ENCODE assay signal across 8 cellular contexts in the genomic region with DNA sequence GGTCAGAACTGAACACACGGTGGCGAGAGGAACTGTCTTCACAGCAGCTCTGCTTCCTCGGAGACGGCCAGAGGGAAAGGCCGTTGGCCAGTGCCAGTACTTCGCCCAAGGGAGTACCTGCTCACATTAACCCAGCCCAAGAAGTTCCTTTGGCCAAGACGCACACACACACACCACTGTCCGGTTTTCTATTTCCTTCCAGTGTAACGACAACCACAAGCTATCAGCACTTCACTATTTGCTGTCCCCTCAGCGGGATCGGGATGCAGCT. TPM values are rescaled to one million over a fixed set of nuclear protein-coding genes. Genes with fewer than 3 reads are reported as not detected.
DNase-seq lines count a peak whose midpoint lies in the region; ATAC-seq and TF ChIP-seq lines count a peak whose summit lies in the region.

No MANE protein-coding gene starts in this region.

- no peak for TF ChIP-seq EP300 in stomach (IDR thresholded peaks at IDR 0.05)

- DNase-seq in NCI-H82 (lab: John Stamatoyannopoulos, UW) = peak; percentile 68
- DNase-seq in NCI-H82 treated with DMSO at 0.1 percent for 48 hours (lab: John Stamatoyannopoulos, UW; ENCODE audit: unreplicated experiment) = no peak
- DNase-seq in Peyer's patch = peak; percentile 40 to 78 (median 71)
- DNase-seq in caudate nucleus (lab: John Stamatoyannopoulos, UW) = peak in 17 of 61 donors; percentile 4 to 62 (median 29)
- DNase-seq in left colon = peak; percentile 67
- DNase-seq in stomach = peak; percentile 47
- DNase-seq in NCI-H2107 treated with DMSO at 0.1 percent for 48 hours (lab: John Stamatoyannopoulos, UW; ENCODE audit: unreplicated experiment) = no peak

- intact Hi-C loops in left colon (cut with DNase I, micrococcal nuclease) (no loop called here), stomach (cut with DNase I; ENCODE audit: low total_unique reads) (no loop called here)

- 0 to 1% (median 0%) methylated on average over 11 of the region's 11 CpGs for WGBS in stomach, 5 donors

- TF ChIP-seq POLR2A in Peyer's patch (IDR thresholded peaks at IDR 0.05) (peak; percentile 40 to 59), stomach (IDR thresholded peaks at IDR 0.05) (no peak)

- no peaks in the 10 kb centered on the region for H3K27me3 ChIP-seq in Peyer's patch
- H3K27me3 ChIP-seq in stomach = no peaks in the 10 kb centered on the region

- TF ChIP-seq CTCF in Peyer's patch (IDR thresholded peaks at IDR 0.05) = peak in 3 of 6 experiments; percentile 7 to 45 (median 26)
- TF ChIP-seq CTCF in stomach (IDR thresholded peaks at IDR 0.05) = no peak

- peak; percentile 1 for ATAC-seq in HG02642 (IDR thresholded peaks at IDR 0.05; ENCODE audit: poor library complexity, unreplicated experiment)
- ATAC-seq in left colon = peak; percentile 34

- peak overlapping the region; percentile 99 to 100 (median 100) for H3K27ac ChIP-seq in Peyer's patch
- peak overlapping the region; percentile 97 for H3K27ac ChIP-seq in caudate nucleus (ENCODE audit: low read depth, low read length)
- H3K27ac ChIP-seq in stomach = peak overlapping the region; percentile 99 to 100 (median 100)

- H3K4me3 ChIP-seq in Peyer's patch = peak overlapping the region; percentile 89 to 97 (median 91)
- peak overlapping the region; percentile 70 to 100 (median 94) for H3K4me3 ChIP-seq in stomach

- H3K9me3 ChIP-seq in Peyer's patch (no peaks in the 10 kb centered on the region), stomach (no peaks in the 10 kb centered on the region)

- peaks cover 3 to 38% (median 13%) of the 10 kb centered on the region in 4 donors for H3K4me1 ChIP-seq in Peyer's patch
- H3K4me1 ChIP-seq in stomach = peaks cover 39 to 48% (median 46%) of the 10 kb centered on the region in 4 donors

- peaks cover 0 to 6% (median 0%) of the 10 kb centered on the region in 3 donors for H3K36me3 ChIP-seq in Peyer's patch
- H3K36me3 ChIP-seq in stomach = peaks cover 0 to 10% (median 0%) of the 10 kb centered on the region in 4 donors

RNA-seq across cellular contexts. Expression of a gene that starts 0.7 kb away (rescaled TPM):
- total RNA-seq in Peyer's patch (100 to 1,000 TPM in 1 of 4 donors, 10 to 100 TPM in 3; 90.5 to 124 (median 96.8) TPM), left colon (10 to 100 TPM; 76.4 to 86.7 TPM), stomach (100 to 1,000 TPM in 2 of 5 donors, 10 to 100 TPM in 3; 15.8 to 161 (median 69.8) TPM)
- 10 to 100 TPM; 24.7 to 40.2 (median 38.9) TPM for polyA plus RNA-seq in stomach

RNA-seq across cellular contexts. Expression of a gene that starts 9.2 kb away (rescaled TPM):
- 1 to 10 TPM in 3 of 4 donors, not detected in 1; 2.5 to 4.4 (median 4.3) TPM for total RNA-seq in Peyer's patch
- 1 to 10 TPM; 6.0 to 9.3 TPM for total RNA-seq in left colon
- total RNA-seq in stomach = 10 to 100 TPM in 1 of 5 donors, 1 to 10 TPM in 1, under 1 TPM in 2, not detected in 1; 0.45 to 12.7 (median 2.9) TPM
- polyA plus RNA-seq in stomach = 1 to 10 TPM; 3.5 to 6.4 (median 4.3) TPM

RNA-seq across cellular contexts. Expression of a gene that starts 9.3 kb away (rescaled TPM):
- total RNA-seq in Peyer's patch (100 to 1,000 TPM; 150 to 286 (median 213) TPM), left colon (10 to 100 TPM; 68.4 to 99.3 TPM), stomach (100 to 1,000 TPM; 111 to 311 (median 183) TPM)
- polyA plus RNA-seq in stomach = 10 to 100 TPM; 11.8 to 42.2 (median 32.6) TPM

RNA-seq across cellular contexts. Expression of a gene that starts 47.7 kb away (rescaled TPM):
- total RNA-seq in Peyer's patch (100 to 1,000 TPM in 3 of 4 donors, 10 to 100 TPM in 1; 63.5 to 436 (median 424) TPM), left colon (100 to 1,000 TPM; 221 to 249 TPM), stomach (100 to 1,000 TPM in 1 of 5 donors, 10 to 100 TPM in 2, 1 to 10 TPM in 2; 8.5 to 339 (median 14.9) TPM)
- polyA plus RNA-seq in stomach = 10 to 100 TPM; 11.0 to 12.1 (median 11.0) TPM

RNA-seq across cellular contexts. Expression of a gene that starts 57.4 kb away (rescaled TPM):
- total RNA-seq in Peyer's patch = 10 to 100 TPM in 3 of 4 donors, 1 to 10 TPM in 1; 6.6 to 18.8 (median 13.9) TPM
- 10 to 100 TPM in 1 of 2 donors, 1 to 10 TPM in 1; 7.6 to 10.2 TPM for total RNA-seq in left colon
- total RNA-seq in stomach = 10 to 100 TPM in 2 of 5 donors, 1 to 10 TPM in 2, not detected in 1; 1.8 to 38.5 (median 7.4) TPM
- 1 to 10 TPM; 2.4 to 8.0 (median 7.8) TPM for polyA plus RNA-seq in stomach

Comparison
In these comparisons a context has a peak if more than half of its experiments do, and no peak if none do; other contexts are left out.
1. DNase-seq: peak in NCI-H82 (single experiment), Peyer's patch (3 of 3), left colon (2 of 2) and stomach (single experiment); none in NCI-H82 treated with DMSO at 0.1 percent for 48 hours (single experiment) and NCI-H2107 treated with DMSO at 0.1 percent for 48 hours (single experiment).
2. POLR2A ChIP-seq: peak in Peyer's patch (2 of 2); none in stomach (0 of 4).
3. Peak in every context shown above with its lines, with median percentiles within 50 percentile points of each other: H3K27ac ChIP-seq.